In the genomic region with DNA sequence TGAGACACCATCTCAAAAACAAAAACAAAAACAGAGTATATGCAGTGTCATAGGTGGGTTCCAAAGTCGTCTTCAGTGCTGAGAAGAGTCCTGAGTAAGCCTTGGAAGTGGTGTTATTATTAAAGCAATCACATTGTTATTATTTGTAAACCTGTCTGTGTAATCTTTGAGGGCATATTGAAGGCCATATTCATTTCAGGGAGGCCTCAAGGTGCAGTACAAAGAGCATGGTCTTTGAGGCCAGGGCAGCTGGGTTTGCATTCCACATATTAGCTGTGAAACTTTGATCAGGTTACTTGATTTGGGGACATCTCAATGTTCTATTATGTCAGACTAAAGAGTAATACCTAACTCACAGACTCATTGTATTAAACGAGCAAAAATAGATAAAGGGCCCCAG, we compare ENCODE assay signal across 11 cellular contexts.
"Had no signal": no experiment of that assay in that cellular context is flagged by ENCODE, and none has a peak within 500 bp of the region (broad histone marks: within the 10 kb centered on the region; RNA-seq: fewer than 3 reads in every experiment).

No MANE protein-coding gene starts in this region.

- FAIRE-seq: H1, H54 had no signal

- H3K4me2 ChIP-seq: GM23338 had no signal

- H2AFZ ChIP-seq: GM23248, GM23338 had no signal

- H3K27ac ChIP-seq: GM23248 had no signal

- ATAC-seq: GM23338, HCT116 had no signal

- H3K27ac Mint-ChIP-seq: GM23338, HFFc6 had no signal

- H3K4me1 Mint-ChIP-seq: GM23338, H9 had no signal

- H3K9ac ChIP-seq: GM23248 had no signal

- H3K4me3 Mint-ChIP-seq: GM23338, H9, HFFc6 had no signal

- H3K4me3 ChIP-seq: GM23248, GM23338, HAP-1 had no signal

- DNase-seq: GM23248, GOT3, H7, H9, HCEC 1CT, HFFc6 had no signal

- H3K9me3 ChIP-seq: HAP-1 had no signal

- H3K4me1 ChIP-seq: HAP-1 had no signal

- H3K9me3 Mint-ChIP-seq: GM23338, H9, HFFc6 had no signal

- H3K36me3 ChIP-seq: HAP-1 had no signal
